In the genomic region with DNA sequence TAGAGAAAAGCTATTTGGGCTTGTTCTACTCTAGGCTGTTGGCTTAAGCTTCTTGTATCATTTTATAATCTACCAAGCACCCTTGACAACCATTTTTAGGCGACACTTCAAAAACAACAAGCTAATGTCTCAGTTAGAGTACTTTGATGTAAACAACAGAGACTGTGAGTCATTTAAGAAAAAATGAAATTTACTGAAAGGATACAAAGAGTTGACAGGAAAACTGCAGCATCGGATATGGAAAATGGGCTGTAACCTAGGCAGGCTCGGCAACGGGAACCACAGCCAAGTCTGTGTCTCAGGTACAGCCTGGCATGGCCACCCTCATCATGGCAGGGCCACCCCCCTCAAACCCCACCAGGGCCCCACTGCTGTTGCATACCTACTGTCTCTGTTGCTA, we compare ENCODE assay signal across 26 cellular contexts. TPM values are rescaled to one million over a fixed set of nuclear protein-coding genes. Genes with fewer than 3 reads are reported as not detected.
"Had no signal": no experiment of that assay in that cellular context is flagged by ENCODE, and none has a peak within 500 bp of the region (broad histone marks: within the 10 kb centered on the region; RNA-seq: fewer than 3 reads in every experiment).

No MANE protein-coding gene starts in this region.

- H3K4me3 Mint-ChIP-seq: mesothelial cell of epicardium, natural killer cell, neural crest cell had no signal

- H3K9me3 Mint-ChIP-seq: natural killer cell had no signal

- H3K4me1 ChIP-seq: colonic mucosa had no signal

- H3K9me3 ChIP-seq: colonic mucosa, gastrocnemius medialis, heart right ventricle, ovary, stomach, thoracic aorta, transverse colon had no signal

- ATAC-seq: esophagus mucosa, gastrocnemius medialis, heart right ventricle, left lobe of liver, natural killer cell, right cardiac atrium had no signal

- FAIRE-seq: islet of Langerhans, small intestine had no signal

- H3K36me3 Mint-ChIP-seq: mesothelial cell of epicardium, natural killer cell had no signal

- H3K4me3 ChIP-seq: colonic mucosa, dorsolateral prefrontal cortex, gastrocnemius medialis, heart right ventricle, ovary, stomach, thoracic aorta, transverse colon had no signal

- H3K27me3 ChIP-seq: colonic mucosa, dorsolateral prefrontal cortex, gastrocnemius medialis, heart right ventricle, ovary, stomach, transverse colon had no signal

- H3K36me3 ChIP-seq: colonic mucosa, gastrocnemius medialis, heart right ventricle, ovary, stomach, thoracic aorta, transverse colon had no signal

- DNase-seq: colonic mucosa; dorsolateral prefrontal cortex; effector CD8-positive, alpha-beta T cell; gastrocnemius medialis; heart right ventricle; hypothalamus; natural killer cell; ovary; right cardiac atrium; small intestine; stimulated activated CD4-positive, alpha-beta T cell treated with anti-CD3 and anti-CD28 coated beads, Interleukin-12 subunit alpha, Interleukin-12 subunit beta, amount 100 ng/mL, for 4 hours; stimulated activated naive CD4-positive, alpha-beta T cell; stomach; substantia nigra; transverse colon had no signal

- H3K27ac ChIP-seq: colonic mucosa, dorsolateral prefrontal cortex, gastrocnemius medialis, heart right ventricle, ovary, stomach, thoracic aorta, transverse colon had no signal

- H3K27ac Mint-ChIP-seq: mesothelial cell of epicardium, natural killer cell, progenitor cell of endocrine pancreas had no signal

RNA-seq across cellular contexts. Expression of gene CHRDL2, which starts 13.1 kb away (rescaled TPM):
- total RNA-seq: fibroblast of lung, fibroblast of villous mesenchyme, lower leg skin, myocyte, natural killer cell had no signal
- polyA plus RNA-seq: fibroblast of lung had no signal
